ENCODE assay signal across 8 cellular contexts in genomic region chr5:57172466-57172961, GRCh38. TPM values are rescaled to one million over a fixed set of nuclear protein-coding genes. Genes with fewer than 3 reads are reported as not detected.
DNase-seq lines count a peak whose midpoint lies in the region; ATAC-seq and TF ChIP-seq lines count a peak whose summit lies in the region.

No MANE protein-coding gene starts in this region.

- H3K9me3 ChIP-seq in neuron (ENCODE audit: low read length), result no peaks in the 10 kb centered on the region

- H3K27me3 ChIP-seq in BJ (ENCODE audit: control insufficient read depth, insufficient read depth, low read length) (no peaks in the 10 kb centered on the region), neuron (ENCODE audit: insufficient read depth, low read length) (no peaks in the 10 kb centered on the region)

- POLR2A ChIA-PET in BJ (lab: Charles Lee) (no interaction called here), HEK293T (lab: Yijun Ruan, JAX) (interaction anchor here (1.4 kb wide), 1 partner anchor 263 kb away, joined by 3 read pairs; the partner anchor contains the start of gene SETD9)

- ATAC-seq in GM18858 (IDR thresholded peaks at IDR 0.05; ENCODE audit: unreplicated experiment), result no peak
- ATAC-seq in HG03097 (IDR thresholded peaks at IDR 0.05; ENCODE audit: low FRiP score, unreplicated experiment), result no peak

- H3K4me3 ChIP-seq in BJ (ENCODE audit: low read depth, low read length) (peak overlapping the region; percentile 98), epithelial cell of proximal tubule (ENCODE audit: low read depth, low read length) (peak overlapping the region; percentile 99), neuron (ENCODE audit: low read length) (peak overlapping the region; percentile 62)

- peak overlapping the region; percentile 74 for H2AFZ ChIP-seq in neuron (ENCODE audit: low read depth, low read length)

- TF ChIP-seq CTCF in BJ (IDR thresholded peaks at IDR 0.05; ENCODE audit: insufficient read depth, low read depth, low read length) (no peak), epithelial cell of proximal tubule (conservative IDR thresholded peaks at IDR 0.05; ENCODE audit: low read depth, low read length) (no peak)

- CTCF ChIA-PET in BJ (lab: Yijun Ruan, JAX), result no interaction called here
- CTCF ChIA-PET in HEK293T (lab: Yijun Ruan, JAX), result no interaction called here

- H3K4me1 ChIP-seq in neuron (ENCODE audit: insufficient read depth, low read length), result peaks cover 6% of the 10 kb centered on the region

- DNase-seq in BJ (ENCODE audit: low read depth), result no peak
- DNase-seq in HEK293T (ENCODE audit: extremely low spot score), result no peak
- peak; percentile 13 for DNase-seq in UCSD-AML1 (lab: John Stamatoyannopoulos, UW; ENCODE audit: unreplicated experiment)
- no peak for DNase-seq in epithelial cell of proximal tubule (ENCODE audit: low read depth)
- DNase-seq in hepatic stellate cell (ENCODE audit: low spot score), result no peak

- H3K36me3 ChIP-seq in BJ (ENCODE audit: control insufficient read depth, insufficient read depth, low read length), result no peaks in the 10 kb centered on the region
- H3K36me3 ChIP-seq in neuron (ENCODE audit: insufficient read depth, low read length), result peaks cover 2% of the 10 kb centered on the region

TF ChIP-seq in HEK293T, 16 proteins besides CTCF, POLR2A, EP300 and RAD21:
- TF ChIP-seq SUZ12 (IDR thresholded peaks at IDR 0.05), result no peak
- 0 out of 2 replicates have a peak, but pooled peaks have one; percentile 39 for TF ChIP-seq PKNOX1 (IDR thresholded peaks at IDR 0.05)

RNA-seq across cellular contexts. Expression of gene GPBP1, which starts 1.3 kb away (rescaled TPM):
- 13.1 and 34.0 TPM in 2 replicates for polyA plus RNA-seq in BJ (2011; rRNA removed)
- 9.9 and 10.6 TPM in 2 replicates for polyA minus RNA-seq in BJ (2011; rRNA and poly(A)+ RNA removed)
- 36.5 and 41.1 TPM in 2 replicates for total RNA-seq in epithelial cell of proximal tubule
